Comparison of ENCODE assay signal across 13 cellular contexts in the genomic region with DNA sequence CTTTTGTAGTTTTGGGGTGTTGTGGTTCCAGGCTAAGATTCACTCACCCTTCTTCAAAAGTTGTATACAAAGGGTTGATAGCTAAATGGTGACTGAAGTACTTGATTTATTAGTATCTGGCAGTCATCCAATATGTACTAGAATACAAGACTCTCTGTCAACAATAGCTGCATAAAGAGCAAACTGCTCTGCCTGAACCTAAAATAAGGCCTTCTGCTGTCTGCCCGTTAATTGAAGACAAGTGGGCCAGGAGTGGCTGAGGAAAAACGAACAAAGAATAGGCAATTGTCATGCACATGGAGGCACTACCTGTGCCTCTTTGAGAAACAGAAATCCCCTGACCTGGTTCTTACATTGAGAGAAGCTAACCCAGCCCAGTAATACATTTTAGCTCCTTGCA.
DNase-seq lines count a peak whose midpoint lies in the region; ATAC-seq and TF ChIP-seq lines count a peak whose summit lies in the region.
"Had no signal": no experiment of that assay in that cellular context is flagged by ENCODE, and none has a peak within 500 bp of the region (broad histone marks: within the 10 kb centered on the region; RNA-seq: fewer than 3 reads in every experiment).

No MANE protein-coding gene starts in this region.

- in situ Hi-C loops in transverse colon (cut with MboI; ENCODE audit: low pct_ligation_motif_present in 1 of 4, low pct_unique_long_range_greater_than_20kb in 1 of 4, low sequenced_read_pairs in 3 of 4) = no loop called here

- H3K4me3 ChIP-seq in hepatocyte (no peak overlapping the region), transverse colon (no peak overlapping the region)

- H3K27me3 ChIP-seq in hepatocyte (no peaks in the 10 kb centered on the region), transverse colon (no peaks in the 10 kb centered on the region)

- peaks cover 3% of the 10 kb centered on the region for H3K9me3 Mint-ChIP-seq in stimulated activated memory B cell treated with anti-CD40 and anti-IgM and Interleukin-4, amounts not matched to agents 10 μg/mL and 1 μg/mL and 100 μg/mL, for 72 hours
- H3K9me3 Mint-ChIP-seq: central memory CD8-positive, alpha-beta T cell had no signal

- no peaks in the 10 kb centered on the region for H3K4me1 Mint-ChIP-seq in stimulated activated memory B cell treated with anti-CD40 and anti-IgM and Interleukin-4, amounts not matched to agents 10 μg/mL and 1 μg/mL and 100 μg/mL, for 72 hours
- H3K4me1 Mint-ChIP-seq: central memory CD8-positive, alpha-beta T cell had no signal

- H3K27ac ChIP-seq in hepatocyte (no peak overlapping the region), transverse colon (no peak overlapping the region)

- H2AFZ ChIP-seq in hepatocyte = no peak overlapping the region

- intact Hi-C loops in transverse colon (cut with DNase I; ENCODE audit: low total_unique reads) = no loop called here

- no peak for ATAC-seq in GM18861 (IDR thresholded peaks at IDR 0.05; ENCODE audit: unreplicated experiment)
- no peak for ATAC-seq in stimulated activated memory B cell treated with anti-CD40 and anti-IgM and Interleukin-4, amounts not matched to agents 10 μg/mL and 1 μg/mL and 100 μg/mL, for 72 hours
- ATAC-seq: esophagus mucosa had no signal

- H4K20me1 ChIP-seq in hepatocyte (ENCODE audit: insufficient read depth, poor library complexity, severe bottlenecking) = no peaks in the 10 kb centered on the region

- WGBS in hepatocyte (ENCODE audit: low lambda C conversion rate, missing lambda C conversion rate) = 41% methylated on average over 2 of the region's 2 CpGs
- WGBS in transverse colon (ENCODE audit: low coverage in 1 of 2), 2 donors = 33% methylated on average over 2 of the region's 2 CpGs; no CpG with 5 or more reads in 1 of the 2 donors

- H3K36me3 ChIP-seq in hepatocyte (replicated peaks; ENCODE audit: insufficient read depth, low read depth) (no peaks in the 10 kb centered on the region), transverse colon (no peaks in the 10 kb centered on the region)

- no peak for TF ChIP-seq POLR2A in transverse colon (IDR thresholded peaks at IDR 0.05)

- H3K27ac Mint-ChIP-seq in stimulated activated memory B cell treated with anti-CD40 and anti-IgM and Interleukin-4, amounts not matched to agents 10 μg/mL and 1 μg/mL and 100 μg/mL, for 72 hours = no peak overlapping the region
- H3K27ac Mint-ChIP-seq: progenitor cell of endocrine pancreas had no signal

- no peak overlapping the region for H3K4me2 ChIP-seq in hepatocyte

- TF ChIP-seq CTCF in hepatocyte (IDR thresholded peaks at IDR 0.05; ENCODE audit: poor library complexity) = no peak
- no peak for TF ChIP-seq CTCF in transverse colon (IDR thresholded peaks at IDR 0.05)

- H3K4me3 Mint-ChIP-seq in stimulated activated memory B cell treated with anti-CD40 and anti-IgM and Interleukin-4, amounts not matched to agents 10 μg/mL and 1 μg/mL and 100 μg/mL, for 72 hours = no peak overlapping the region
- H3K4me3 Mint-ChIP-seq: central memory CD8-positive, alpha-beta T cell had no signal

- no peak for TF ChIP-seq EP300 in transverse colon (IDR thresholded peaks at IDR 0.05; ENCODE audit: low read depth)

- H3K9me3 ChIP-seq in hepatocyte (ENCODE audit: low read depth) (no peaks in the 10 kb centered on the region), transverse colon (no peaks in the 10 kb centered on the region)

- H3K9me2 ChIP-seq in hepatocyte (replicated peaks; ENCODE audit: insufficient read depth) = no peaks in the 10 kb centered on the region

- no peaks in the 10 kb centered on the region for H3K27me3 Mint-ChIP-seq in stimulated activated memory B cell treated with anti-CD40 and anti-IgM and Interleukin-4, amounts not matched to agents 10 μg/mL and 1 μg/mL and 100 μg/mL, for 72 hours
- H3K27me3 Mint-ChIP-seq: central memory CD8-positive, alpha-beta T cell had no signal

- DNase-seq in DMS53 treated with DMSO at 0.1 percent for 48 hours (lab: John Stamatoyannopoulos, UW; ENCODE audit: unreplicated experiment) (peak; percentile 80), NCI-H187 (lab: John Stamatoyannopoulos, UW) (peak; percentile 87 to 93), NCI-H82 treated with DMSO at 0.1 percent for 48 hours (lab: John Stamatoyannopoulos, UW; ENCODE audit: unreplicated experiment) (peak; percentile 9), hepatocyte (ENCODE audit: low spot score) (peak; percentile 4), transverse colon (no peak)
- no peak for DNase-seq in activated T-cell treated with anti-CD3 and anti-CD28 coated beads, Interleukin-2, amount 50 U/mL, for 48 hours
- DNase-seq: activated naive CD4-positive, alpha-beta T cell treated with Interleukin-2 at 50 U/mL for 16 hours; EL had no signal

- H3K4me1 ChIP-seq in hepatocyte (ENCODE audit: insufficient read depth) (no peaks in the 10 kb centered on the region), transverse colon (no peaks in the 10 kb centered on the region)

- H3K36me3 Mint-ChIP-seq in stimulated activated memory B cell treated with anti-CD40 and anti-IgM and Interleukin-4, amounts not matched to agents 10 μg/mL and 1 μg/mL and 100 μg/mL, for 72 hours = no peaks in the 10 kb centered on the region

- no peaks in the 10 kb centered on the region for H3K79me2 ChIP-seq in hepatocyte

Comparison
In these comparisons a context has a peak if more than half of its experiments do, and no peak if none do; other contexts are left out.
1. DNase-seq: peak in DMS53 treated with DMSO at 0.1 percent for 48 hours (single experiment), NCI-H187 (2 of 2), NCI-H82 treated with DMSO at 0.1 percent for 48 hours (single experiment) and hepatocyte (single experiment); none in activated T-cell treated with anti-CD3 and anti-CD28 coated beads, Interleukin-2, amount 50 U/mL, for 48 hours (0 of 2) and transverse colon (single experiment).